ENCODE assay signal across 8 cellular contexts in genomic region chr10:79249156-79250121, GRCh38.
DNase-seq lines count a peak whose midpoint lies in the region; ATAC-seq lines count a peak whose summit lies in the region.

No MANE protein-coding gene starts in this region.

- intact Hi-C loops in posterior vena cava (cut with DNase I), result no loop called here

- H3K36me3 ChIP-seq in HAP-1 (replicated peaks), result no peaks in the 10 kb centered on the region

- H3K27me3 ChIP-seq in HAP-1 (ENCODE audit: low read depth), result no peaks in the 10 kb centered on the region

- in situ Hi-C loops in HAP-1 (cut with MboI; ENCODE audit: low sequenced_read_pairs), result no loop called here

- peak; percentile 75 to 76 for ATAC-seq in activated CD4-positive, CD25-positive, alpha-beta regulatory T cell treated with anti-CD3 and anti-CD28 coated beads, Interleukin-2, amount 50 U/mL, for 24 hours
- ATAC-seq in HG02884 (IDR thresholded peaks at IDR 0.05; ENCODE audit: unreplicated experiment), result peak; percentile 60

- DNase-seq in activated CD4-positive, CD25-positive, alpha-beta regulatory T cell treated with anti-CD3 and anti-CD28 coated beads, Interleukin-2, amount 50 U/mL, for 72 hours, result no peak
- DNase-seq in activated T-cell treated with anti-CD3 and anti-CD28 coated beads, Interleukin-2, amount 50 U/mL, for 48 hours, result peak; percentile 38 to 44
- DNase-seq in stimulated activated CD8-positive, alpha-beta memory T cell treated with anti-CD3 and anti-CD28 coated beads, Interleukin-4, amount 100 ng/mL, for 48 hours, result peak; percentile 35
- DNase-seq in hippocampal formation (lab: John Stamatoyannopoulos, UW) (no peak), posterior vena cava (ENCODE audit: low spot score) (no peak), HAP-1 (ENCODE audit: low spot score in 2 of 2) (no peak)

- H3K9me3 ChIP-seq in HAP-1, result no peaks in the 10 kb centered on the region

- no peaks in the 10 kb centered on the region for H3K4me1 ChIP-seq in HAP-1

- no peak overlapping the region for H3K4me3 ChIP-seq in HAP-1

Comparison
In these comparisons a context has a peak if more than half of its experiments do, and no peak if none do; other contexts are left out.
1. DNase-seq: peak in activated T-cell treated with anti-CD3 and anti-CD28 coated beads, Interleukin-2, amount 50 U/mL, for 48 hours (2 of 2) and stimulated activated CD8-positive, alpha-beta memory T cell treated with anti-CD3 and anti-CD28 coated beads, Interleukin-4, amount 100 ng/mL, for 48 hours (single experiment); none in activated CD4-positive, CD25-positive, alpha-beta regulatory T cell treated with anti-CD3 and anti-CD28 coated beads, Interleukin-2, amount 50 U/mL, for 72 hours (single experiment), hippocampal formation (0 of 2), posterior vena cava (single experiment) and HAP-1 (0 of 2).